8 cellular contexts compared by ENCODE assay signal in genomic region chr2:19264847-19265246, GRCh38.
"Had no signal": no experiment of that assay in that cellular context is flagged by ENCODE, and none has a peak within 500 bp of the region (broad histone marks: within the 10 kb centered on the region; RNA-seq: fewer than 3 reads in every experiment).

No MANE protein-coding gene starts in this region.

- H3K4me3 Mint-ChIP-seq: HFFc6 had no signal

- H3K27ac Mint-ChIP-seq: HFFc6 had no signal

- H3K9me3 Mint-ChIP-seq: HFFc6 had no signal

- H3K4me3 ChIP-seq: GM23248, HAP-1, K562 had no signal

- ATAC-seq: HCT116, K562 had no signal

- DNase-seq: GM23248, GOT3, H7, HFFc6, IMR-90 had no signal
